ENCODE assay signal across 1 cellular context in genomic region chr6:80725156-80725930, GRCh38.
TF ChIP-seq lines count a peak whose summit lies in the region.

No MANE protein-coding gene starts in this region.

TF ChIP-seq in WTC11, 78 proteins besides CTCF, POLR2A, EP300 and RAD21 (continued from another document):
- TF ChIP-seq ZNF281 (CRISPR knock-in tag; IDR thresholded peaks at IDR 0.05) = no peak
- no peak for TF ChIP-seq NR2C2 (CRISPR knock-in tag; IDR thresholded peaks at IDR 0.05)
- TF ChIP-seq EMX1 (CRISPR knock-in tag; IDR thresholded peaks at IDR 0.05) = no peak
- TF ChIP-seq ZSCAN18 (CRISPR knock-in tag; IDR thresholded peaks at IDR 0.05) = no peak
